1 cellular context compared by ENCODE assay signal in the genomic region with DNA sequence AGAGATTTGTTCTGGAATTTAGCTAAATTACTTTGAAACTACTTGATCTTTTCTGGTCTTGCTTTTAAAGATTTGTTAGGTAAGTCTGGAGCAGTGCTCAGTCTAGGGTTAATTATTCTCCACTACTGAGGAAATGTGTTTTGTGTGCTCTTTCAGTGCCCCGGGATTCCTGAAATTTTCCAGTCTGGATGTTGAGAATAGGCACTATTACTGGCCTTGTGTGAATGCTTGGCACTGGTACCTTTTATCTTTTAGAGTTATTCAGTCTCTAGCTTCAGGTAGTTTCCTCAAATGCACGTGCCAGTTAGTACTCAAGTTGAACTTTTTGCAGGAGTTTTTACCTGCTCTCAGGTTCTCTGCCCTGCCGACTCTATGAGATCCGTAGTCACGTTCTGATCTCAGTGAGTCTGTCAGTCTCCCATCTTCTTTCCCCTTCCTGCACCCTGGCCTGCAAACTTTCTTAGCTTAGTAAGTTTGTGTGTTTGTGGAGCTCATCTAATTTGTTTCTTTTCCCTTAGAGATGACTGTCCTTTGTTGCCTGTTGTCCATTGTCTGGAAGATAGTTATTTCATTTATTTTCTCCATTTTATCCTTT.
TF ChIP-seq lines count a peak whose summit lies in the region.

No MANE protein-coding gene starts in this region.

TF ChIP-seq in WTC11, 78 proteins besides CTCF, POLR2A, EP300 and RAD21 (continued from another document):
- TF ChIP-seq, protein P1, sequence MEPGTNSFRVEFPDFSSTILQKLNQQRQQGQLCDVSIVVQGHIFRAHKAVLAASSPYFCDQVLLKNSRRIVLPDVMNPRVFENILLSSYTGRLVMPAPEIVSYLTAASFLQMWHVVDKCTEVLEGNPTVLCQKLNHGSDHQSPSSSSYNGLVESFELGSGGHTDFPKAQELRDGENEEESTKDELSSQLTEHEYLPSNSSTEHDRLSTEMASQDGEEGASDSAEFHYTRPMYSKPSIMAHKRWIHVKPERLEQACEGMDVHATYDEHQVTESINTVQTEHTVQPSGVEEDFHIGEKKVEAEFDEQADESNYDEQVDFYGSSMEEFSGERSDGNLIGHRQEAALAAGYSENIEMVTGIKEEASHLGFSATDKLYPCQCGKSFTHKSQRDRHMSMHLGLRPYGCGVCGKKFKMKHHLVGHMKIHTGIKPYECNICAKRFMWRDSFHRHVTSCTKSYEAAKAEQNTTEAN (CRISPR knock-in tag; IDR thresholded peaks at IDR 0.05) = no peak
- TF ChIP-seq RORB (CRISPR knock-in tag; IDR thresholded peaks at IDR 0.05) = no peak
- TF ChIP-seq, protein P2, sequence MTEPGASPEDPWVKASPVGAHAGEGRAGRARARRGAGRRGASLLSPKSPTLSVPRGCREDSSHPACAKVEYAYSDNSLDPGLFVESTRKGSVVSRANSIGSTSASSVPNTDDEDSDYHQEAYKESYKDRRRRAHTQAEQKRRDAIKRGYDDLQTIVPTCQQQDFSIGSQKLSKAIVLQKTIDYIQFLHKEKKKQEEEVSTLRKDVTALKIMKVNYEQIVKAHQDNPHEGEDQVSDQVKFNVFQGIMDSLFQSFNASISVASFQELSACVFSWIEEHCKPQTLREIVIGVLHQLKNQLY (CRISPR knock-in tag; IDR thresholded peaks at IDR 0.05) = no peak
- TF ChIP-seq FOXP1 (CRISPR knock-in tag; IDR thresholded peaks at IDR 0.05; ENCODE audit: borderline replicate concordance) = no peak
- TF ChIP-seq, protein P3, sequence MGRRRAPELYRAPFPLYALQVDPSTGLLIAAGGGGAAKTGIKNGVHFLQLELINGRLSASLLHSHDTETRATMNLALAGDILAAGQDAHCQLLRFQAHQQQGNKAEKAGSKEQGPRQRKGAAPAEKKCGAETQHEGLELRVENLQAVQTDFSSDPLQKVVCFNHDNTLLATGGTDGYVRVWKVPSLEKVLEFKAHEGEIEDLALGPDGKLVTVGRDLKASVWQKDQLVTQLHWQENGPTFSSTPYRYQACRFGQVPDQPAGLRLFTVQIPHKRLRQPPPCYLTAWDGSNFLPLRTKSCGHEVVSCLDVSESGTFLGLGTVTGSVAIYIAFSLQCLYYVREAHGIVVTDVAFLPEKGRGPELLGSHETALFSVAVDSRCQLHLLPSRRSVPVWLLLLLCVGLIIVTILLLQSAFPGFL (CRISPR knock-in tag; IDR thresholded peaks at IDR 0.05; ENCODE audit: borderline replicate concordance) = no peak
- TF ChIP-seq HMGA2 (CRISPR knock-in tag; IDR thresholded peaks at IDR 0.05) = no peak
